ENCODE assay signal across 1 cellular context in the genomic region with DNA sequence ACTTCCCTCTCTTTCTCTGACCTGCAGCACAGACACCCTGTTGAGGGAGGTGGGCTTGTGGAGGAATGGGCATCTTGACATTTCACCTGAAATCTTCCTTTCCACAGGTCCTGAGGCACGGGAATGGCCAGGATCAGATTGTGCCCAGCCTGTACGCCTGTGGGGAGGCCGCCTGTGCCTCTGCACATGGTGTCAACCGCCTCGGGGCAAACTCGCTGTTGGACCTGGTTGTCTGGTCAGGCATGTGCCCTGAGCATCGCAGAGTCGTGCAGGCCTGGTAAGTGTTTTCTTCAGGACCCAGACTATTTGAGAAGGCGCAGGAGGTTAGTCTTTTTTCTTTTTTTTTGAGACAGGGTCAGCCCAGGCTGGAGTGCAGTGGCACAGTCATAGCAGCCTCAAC. TPM values are rescaled to one million over a fixed set of nuclear protein-coding genes. Genes with fewer than 3 reads are reported as not detected.
"Had no signal": no experiment of that assay in that cellular context is flagged by ENCODE, and none has a peak within 500 bp of the region (broad histone marks: within the 10 kb centered on the region; RNA-seq: fewer than 3 reads in every experiment).

No MANE protein-coding gene starts in this region.

RNA-seq across cellular contexts. Expression of a gene that starts 47.1 kb away (rescaled TPM):
- polyA plus RNA-seq: GM23248 had no signal
